8 cellular contexts compared by ENCODE assay signal in the genomic region with DNA sequence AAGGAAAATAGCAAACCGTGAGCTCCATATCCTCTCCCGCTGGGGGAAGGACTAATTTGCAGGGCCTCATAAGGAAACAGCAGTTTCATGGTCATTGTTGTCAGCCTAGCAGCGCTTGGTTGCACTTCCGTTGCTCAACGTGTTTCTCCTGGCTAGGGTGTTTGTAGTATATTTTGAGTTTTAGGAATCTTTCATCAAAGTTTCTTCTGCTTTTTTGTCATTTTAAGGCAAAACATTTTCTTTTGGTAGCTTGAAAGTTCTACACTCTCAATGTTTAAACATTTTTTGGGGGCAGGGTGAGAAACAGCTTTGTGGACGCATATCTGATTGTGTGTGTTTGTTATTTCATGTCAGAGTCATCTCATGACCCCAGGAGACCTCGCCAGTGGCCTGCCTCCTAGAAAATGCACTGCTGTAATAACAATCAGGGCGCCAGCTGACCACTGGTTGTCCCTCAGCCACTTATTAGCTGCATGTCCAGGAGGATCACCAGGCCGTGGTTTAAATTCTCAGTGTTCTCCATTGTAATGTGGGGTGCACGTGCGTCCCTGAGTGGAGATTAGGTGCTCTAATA. TPM values are rescaled to one million over a fixed set of nuclear protein-coding genes. Genes with fewer than 3 reads are reported as not detected.
DNase-seq lines count a peak whose midpoint lies in the region; ATAC-seq and TF ChIP-seq lines count a peak whose summit lies in the region.

No MANE protein-coding gene starts in this region.

- H3K18ac ChIP-seq in mesenchymal stem cell (ENCODE audit: low read depth in 1 of 2, low read length in 2 of 2): no peak overlapping the region

- no peak overlapping the region for H2BK5ac ChIP-seq in mesenchymal stem cell (ENCODE audit: low read depth, low read length, poor library complexity, severe bottlenecking)

- 27% methylated on average over 10 of the region's 11 CpGs for WGBS in mesenchymal stem cell

- H3K23ac ChIP-seq in mesenchymal stem cell (ENCODE audit: low read length in 2 of 2): no peak overlapping the region

- no peaks in the 10 kb centered on the region for H3K27me3 Mint-ChIP-seq in CD8-positive, alpha-beta memory T cell
- H3K27me3 Mint-ChIP-seq in activated naive CD8-positive, alpha-beta T cell treated with anti-CD3 and anti-CD28 coated beads, Interleukin-2, amount 50 U/mL, for 24 hours: no peaks in the 10 kb centered on the region

- H3K36me3 ChIP-seq in CD8-positive, alpha-beta memory T cell (ENCODE audit: insufficient read depth, low read length): no peaks in the 10 kb centered on the region
- no peaks in the 10 kb centered on the region for H3K36me3 ChIP-seq in mesenchymal stem cell (ENCODE audit: control insufficient read depth in 1 of 2, insufficient read depth in 2 of 2, low read depth in 1 of 2, low read length in 2 of 2)

- ATAC-seq in HG03196 (IDR thresholded peaks at IDR 0.05; ENCODE audit: unreplicated experiment): peak; percentile 38
- no peak for ATAC-seq in activated naive CD8-positive, alpha-beta T cell treated with anti-CD3 and anti-CD28 coated beads, Interleukin-2, amount 50 U/mL, for 24 hours

- no peak overlapping the region for H3K4me2 ChIP-seq in mesenchymal stem cell (ENCODE audit: low read length, poor library complexity, severe bottlenecking)

- TF ChIP-seq CTCF in foreskin fibroblast (IDR thresholded peaks at IDR 0.05; ENCODE audit: low read depth, low read length): no peak

- no peak overlapping the region for H2AK5ac ChIP-seq in mesenchymal stem cell (ENCODE audit: low read length, severe bottlenecking)

- H2AFZ ChIP-seq in mesenchymal stem cell (ENCODE audit: low read depth, low read length): no peak overlapping the region

- H2BK120ac ChIP-seq in mesenchymal stem cell (ENCODE audit: low read depth, low read length): no peak overlapping the region

- H3K9me3 Mint-ChIP-seq in CD8-positive, alpha-beta memory T cell: no peaks in the 10 kb centered on the region
- H3K9me3 Mint-ChIP-seq in activated naive CD8-positive, alpha-beta T cell treated with anti-CD3 and anti-CD28 coated beads, Interleukin-2, amount 50 U/mL, for 24 hours: no peaks in the 10 kb centered on the region

- H3K79me1 ChIP-seq in mesenchymal stem cell (replicated peaks; ENCODE audit: low read length, poor library complexity, severe bottlenecking): peaks cover 16% of the 10 kb centered on the region

- no peak overlapping the region for H3K14ac ChIP-seq in mesenchymal stem cell (ENCODE audit: low read length in 2 of 2)

- H4K91ac ChIP-seq in mesenchymal stem cell (ENCODE audit: low read length): no peak overlapping the region

- no peak overlapping the region for H4K8ac ChIP-seq in mesenchymal stem cell (ENCODE audit: low read length)

- no peak overlapping the region for H3K4me3 ChIP-seq in CD8-positive, alpha-beta memory T cell (ENCODE audit: low read length)
- H3K4me3 ChIP-seq in mesenchymal stem cell (ENCODE audit: insufficient read depth in 1 of 2, low read depth in 1 of 2, low read length in 2 of 2): peak overlapping the region in 1 of 2 experiments; percentile 67
- no peak overlapping the region for H3K4me3 ChIP-seq in foreskin fibroblast (ENCODE audit: low read depth in 1 of 2, low read length in 2 of 2)

- no peak for DNase-seq in CD8-positive, alpha-beta memory T cell
- DNase-seq in activated naive CD8-positive, alpha-beta T cell treated with anti-CD3 and anti-CD28 coated beads, Interleukin-2, amount 50 U/mL, for 24 hours: no peak
- peak; percentile 60 for DNase-seq in mesenchymal stem cell
- DNase-seq in NCI-H345 treated with DMSO at 0.1 percent for 48 hours (lab: John Stamatoyannopoulos, UW; ENCODE audit: unreplicated experiment): no peak
- DNase-seq in foreskin fibroblast: no peak
- no peak for DNase-seq in NCI-H1048 (lab: John Stamatoyannopoulos, UW)
- DNase-seq in NCI-H1092 (lab: John Stamatoyannopoulos, UW): no peak

- peaks cover 0 to 2% (median 0%) of the 10 kb centered on the region in 3 donors for H3K36me3 Mint-ChIP-seq in CD8-positive, alpha-beta memory T cell
- peaks cover 15% of the 10 kb centered on the region for H3K36me3 Mint-ChIP-seq in activated naive CD8-positive, alpha-beta T cell treated with anti-CD3 and anti-CD28 coated beads, Interleukin-2, amount 50 U/mL, for 24 hours (ENCODE audit: low read depth)

- H2BK12ac ChIP-seq in mesenchymal stem cell (ENCODE audit: low read length in 2 of 2): no peak overlapping the region

- no peak overlapping the region for H2BK15ac ChIP-seq in mesenchymal stem cell (ENCODE audit: low read depth, poor library complexity, severe bottlenecking)

- POLR2A ChIA-PET in CD8-positive, alpha-beta memory T cell (lab: Charles Lee): interaction anchor here (0.6 to 1.7 kb wide), 2 partner anchors 17 to 178 kb away, joined by 4 read pairs; no protein-coding TSS in a partner anchor

- peak overlapping the region in 3 of 8 donors; percentile 3 to 83 (median 50) for H3K27ac Mint-ChIP-seq in CD8-positive, alpha-beta memory T cell
- H3K27ac Mint-ChIP-seq in activated naive CD8-positive, alpha-beta T cell treated with anti-CD3 and anti-CD28 coated beads, Interleukin-2, amount 50 U/mL, for 24 hours: peak overlapping the region; percentile 17

- H3K27me3 ChIP-seq in CD8-positive, alpha-beta memory T cell (ENCODE audit: insufficient read depth, low read length, poor library complexity, severe bottlenecking): no peaks in the 10 kb centered on the region
- no peaks in the 10 kb centered on the region for H3K27me3 ChIP-seq in mesenchymal stem cell (ENCODE audit: control insufficient read depth in 1 of 2, insufficient read depth in 1 of 2, low read length in 2 of 2)

- H3K9me3 ChIP-seq in CD8-positive, alpha-beta memory T cell (ENCODE audit: low read length): no peaks in the 10 kb centered on the region
- no peaks in the 10 kb centered on the region for H3K9me3 ChIP-seq in mesenchymal stem cell (ENCODE audit: control insufficient read depth, low read length)

- H3K27ac ChIP-seq in CD8-positive, alpha-beta memory T cell (ENCODE audit: low read depth, low read length): peak overlapping the region; percentile 45
- no peak overlapping the region for H3K27ac ChIP-seq in mesenchymal stem cell (ENCODE audit: low read length, poor library complexity, severe bottlenecking)

- H3K4me3 Mint-ChIP-seq in CD8-positive, alpha-beta memory T cell: peak overlapping the region in 2 of 7 donors; percentile 17 to 18
- no peak overlapping the region for H3K4me3 Mint-ChIP-seq in activated naive CD8-positive, alpha-beta T cell treated with anti-CD3 and anti-CD28 coated beads, Interleukin-2, amount 50 U/mL, for 24 hours

- H3K9ac ChIP-seq in mesenchymal stem cell (ENCODE audit: low read length): peak overlapping the region; percentile 57

- peaks cover 74 to 92% (median 88%) of the 10 kb centered on the region in 3 donors for H3K4me1 Mint-ChIP-seq in CD8-positive, alpha-beta memory T cell
- H3K4me1 Mint-ChIP-seq in activated naive CD8-positive, alpha-beta T cell treated with anti-CD3 and anti-CD28 coated beads, Interleukin-2, amount 50 U/mL, for 24 hours: peaks cover 90% of the 10 kb centered on the region

- H3K4ac ChIP-seq in mesenchymal stem cell (ENCODE audit: low read depth in 1 of 2, low read length in 2 of 2): no peak overlapping the region

- peaks cover 61% of the 10 kb centered on the region for H3K4me1 ChIP-seq in CD8-positive, alpha-beta memory T cell (ENCODE audit: insufficient read depth, low read length)
- H3K4me1 ChIP-seq in mesenchymal stem cell (ENCODE audit: control insufficient read depth, insufficient read depth, low read depth, low read length): peaks cover 27% of the 10 kb centered on the region

- CTCF ChIA-PET in CD8-positive, alpha-beta memory T cell (lab: Charles Lee): interaction anchor here (1.1 kb wide), 1 partner anchor 39 kb away, joined by 3 read pairs; no protein-coding TSS in a partner anchor

RNA-seq across cellular contexts. Expression of a gene that starts 20.6 kb away (rescaled TPM):
- total RNA-seq in CD8-positive, alpha-beta memory T cell: 10 to 100 TPM; 25.0 to 25.5 TPM
- polyA plus RNA-seq in CD8-positive, alpha-beta memory T cell: 12.0 TPM
- 10.5 TPM for polyA plus RNA-seq in mesenchymal stem cell (2013, experiment 1 of 2)
- 9.8 TPM for polyA plus RNA-seq in mesenchymal stem cell (2013, experiment 2 of 2)
